ENCODE assay signal across 1 cellular context in genomic region chr1:50968884-50969610, GRCh38.
TF ChIP-seq lines count a peak whose summit lies in the region.

No MANE protein-coding gene starts in this region.

TF ChIP-seq in K562, 482 proteins besides CTCF, POLR2A, EP300 and RAD21 (continued from another document and continues in another):
- no peak for TF ChIP-seq ZBTB34 (CRISPR knock-in tag; IDR thresholded peaks at IDR 0.05)
- peak; percentile 67; the same call in 1 of the 2 replicates for TF ChIP-seq THAP12 (CRISPR knock-in tag; IDR thresholded peaks at IDR 0.05)
- TF ChIP-seq ZNF174 (CRISPR knock-in tag; IDR thresholded peaks at IDR 0.05), result no peak
- TF ChIP-seq GATAD2A (IDR thresholded peaks at IDR 0.05), result 0 out of 2 replicates have a peak, but pooled peaks have one; percentile 84
- no peak for TF ChIP-seq MYC (IDR thresholded peaks at IDR 0.05; ENCODE audit: low read depth, low read length)
- peak; percentile 73; the same call in 1 of the 2 replicates for TF ChIP-seq MYC (CRISPR knock-in tag; IDR thresholded peaks at IDR 0.05; ENCODE audit: borderline replicate concordance, low read depth)
- TF ChIP-seq CREB1 (IDR thresholded peaks at IDR 0.05), result no peak
- no peak for TF ChIP-seq CREB1 (CRISPR knock-in tag; IDR thresholded peaks at IDR 0.05)
- peak; percentile 36; the same call in 1 of the 2 replicates for TF ChIP-seq RB1 (IDR thresholded peaks at IDR 0.05; ENCODE audit: low read depth)
- no peak for TF ChIP-seq CEBPZ (IDR thresholded peaks at IDR 0.05; ENCODE audit: borderline replicate concordance, low read depth, low read length)
- no peak for TF ChIP-seq TSC22D4 (tag; IDR thresholded peaks at IDR 0.05)
- no peak for TF ChIP-seq FOS (IDR thresholded peaks at IDR 0.05; ENCODE audit: extremely low read depth, insufficient read length)
- peak in 1 of 2 experiments; percentile 13 for TF ChIP-seq E2F6 (IDR thresholded peaks at IDR 0.05; ENCODE audit: borderline replicate concordance in 1 of 2, extremely low read depth in 1 of 2, insufficient read depth in 1 of 2, insufficient read length in 1 of 2, low read depth in 1 of 2, low read length in 1 of 2, poor library complexity in 1 of 2, severe bottlenecking in 1 of 2)
- peak in 1 of 2 experiments; percentile 59; a peak in 1 of 4 replicates for TF ChIP-seq SIN3A (IDR thresholded peaks at IDR 0.05; ENCODE audit: borderline replicate concordance in 2 of 2, control insufficient read depth in 1 of 2, low read depth in 2 of 2, low read length in 2 of 2)
- peak; percentile 75 for TF ChIP-seq HMGN3 (IDR thresholded peaks at IDR 0.05; ENCODE audit: borderline replicate concordance, extremely low read depth, insufficient read length, low read depth, low read length)
- peak; percentile 82 for TF ChIP-seq POLR2G (IDR thresholded peaks at IDR 0.05; ENCODE audit: low read depth, low read length)
- peak; percentile 62; the same call in 1 of the 2 replicates for TF ChIP-seq ELF4 (CRISPR knock-in tag; IDR thresholded peaks at IDR 0.05)
- TF ChIP-seq ZNF740 (CRISPR knock-in tag; IDR thresholded peaks at IDR 0.05), result peak; percentile 49
- TF ChIP-seq ZNF740 (tag; IDR thresholded peaks at IDR 0.05), result peak in 1 of 2 experiments; percentile 4; a peak in 2 of 4 replicates
- TF ChIP-seq MLLT1 (IDR thresholded peaks at IDR 0.05), result peak in 1 of 2 experiments; percentile 90
- no peak for TF ChIP-seq POLR2AphosphoS5 (IDR thresholded peaks at IDR 0.05; ENCODE audit: control insufficient read depth, insufficient read depth, low read depth, low read length)
- no peak for TF ChIP-seq ATF2 (CRISPR knock-in tag; IDR thresholded peaks at IDR 0.05)
- peak; percentile 21; the same call in 1 of the 2 replicates for TF ChIP-seq ZBTB9 (CRISPR knock-in tag; IDR thresholded peaks at IDR 0.05)
- TF ChIP-seq PRDM10 (IDR thresholded peaks at IDR 0.05; ENCODE audit: partially characterized antibody), result peak; percentile 3
- no peak for TF ChIP-seq SAFB2 (IDR thresholded peaks at IDR 0.05; ENCODE audit: borderline replicate concordance, low read depth, low read length, severe bottlenecking)
- peak in 1 of 2 experiments; percentile 69; a peak in 2 of 4 replicates for TF ChIP-seq HDAC1 (IDR thresholded peaks at IDR 0.05)
- TF ChIP-seq STAT6 (CRISPR knock-in tag; IDR thresholded peaks at IDR 0.05), result peak; percentile 72; the same call in 1 of the 2 replicates
- TF ChIP-seq KDM5B (IDR thresholded peaks at IDR 0.05; ENCODE audit: insufficient replicate concordance, low read depth, low read length), result peak; percentile 51
- 0 out of 2 replicates have a peak, but pooled peaks have one; percentile 0 for TF ChIP-seq TEAD4 (IDR thresholded peaks at IDR 0.05; ENCODE audit: low read length)
- no peak for TF ChIP-seq TEAD4 (CRISPR knock-in tag; IDR thresholded peaks at IDR 0.05; ENCODE audit: borderline replicate concordance)
- TF ChIP-seq ZBTB17 (CRISPR knock-in tag; IDR thresholded peaks at IDR 0.05), result no peak
- no peak for TF ChIP-seq HNRNPUL1 (IDR thresholded peaks at IDR 0.05; ENCODE audit: low read length)
- peak; percentile 62; the same call in 1 of the 2 replicates for TF ChIP-seq PTBP1 (IDR thresholded peaks at IDR 0.05; ENCODE audit: low read depth, low read length)
- no peak for TF ChIP-seq JUN (IDR thresholded peaks at IDR 0.05; ENCODE audit: borderline replicate concordance, low read depth, low read length)
- 0 out of 2 replicates have a peak, but pooled peaks have one; percentile 13 for TF ChIP-seq JUN (CRISPR knock-in tag; IDR thresholded peaks at IDR 0.05; ENCODE audit: borderline replicate concordance)
- TF ChIP-seq CREBBP (IDR thresholded peaks at IDR 0.05; ENCODE audit: low read depth, low read length), result no peak
